19 cellular contexts compared by ENCODE assay signal in genomic region chr20:384723-385122, GRCh38.
"Had no signal": no experiment of that assay in that cellular context is flagged by ENCODE, and none has a peak within 500 bp of the region (broad histone marks: within the 10 kb centered on the region; RNA-seq: fewer than 3 reads in every experiment).

No MANE protein-coding gene starts in this region.

- FAIRE-seq: bronchial epithelial cell, pancreas, TTC549, urothelium cell line had no signal

- H3K36me3 ChIP-seq: pancreas had no signal

- H3K27me3 ChIP-seq: left lung, pancreas, testis had no signal

- H3K9me3 ChIP-seq: gastroesophageal sphincter, left lung, pancreas, sigmoid colon, stomach, testis had no signal

- H3K4me3 ChIP-seq: gastroesophageal sphincter, left lung, pancreas, sigmoid colon, stomach, testis had no signal

- DNase-seq: activated B cell treated with CpG ODN at 0.5 μM for 24 hours; activated CD4-positive, alpha-beta T cell treated with anti-CD3 and anti-CD28 coated beads, Interleukin-2, amount 10 ng/mL, durations not matched to agents 7 days and 5 days; activated naive CD4-positive, alpha-beta T cell treated with anti-CD3 and anti-CD28 coated beads for 36 hours; activated naive CD8-positive, alpha-beta T cell treated with anti-CD3 and anti-CD28 coated beads, Interleukin-2, amount 50 U/mL, for 24 hours; activated T-cell treated with anti-CD3 and anti-CD28 coated beads for 4 hours; aorta; endodermal cell; islet precursor cell; left lung; pancreas; sigmoid colon; stimulated activated CD4-positive, alpha-beta T cell treated with anti-CD3 and anti-CD28 coated beads, Interleukin-1b, Interleukin-23, amount 100 ng/mL, for 48 hours; stomach; testis had no signal

- H3K27ac ChIP-seq: gastroesophageal sphincter, left lung, pancreas, sigmoid colon, stomach, testis had no signal

- ATAC-seq: activated naive CD8-positive, alpha-beta T cell treated with anti-CD3 and anti-CD28 coated beads, Interleukin-2, amount 50 U/mL, for 24 hours; activated T-helper 17 cell treated with anti-CD3 and anti-CD28 coated beads, Interleukin-2, amount 50 U/mL, for 72 hours; gastroesophageal sphincter; left lung; pancreas had no signal
